Comparison of ENCODE assay signal across 19 cellular contexts in genomic region chrX:110042521-110042920, GRCh38. TPM values are rescaled to one million over a fixed set of nuclear protein-coding genes. Genes with fewer than 3 reads are reported as not detected.
DNase-seq lines count a peak whose midpoint lies in the region; ATAC-seq and TF ChIP-seq lines count a peak whose summit lies in the region.
"Had no signal": no experiment of that assay in that cellular context is flagged by ENCODE, and none has a peak within 500 bp of the region (broad histone marks: within the 10 kb centered on the region; RNA-seq: fewer than 3 reads in every experiment).

No MANE protein-coding gene starts in this region.

- no peak overlapping the region for H3K9ac ChIP-seq in fibroblast of lung (ENCODE audit: insufficient read depth, low read length)
- no peak overlapping the region for H3K9ac ChIP-seq in subcutaneous abdominal adipose tissue (ENCODE audit: low read length in 5 of 5)

- H3K36me3 ChIP-seq in fibroblast of lung (ENCODE audit: control insufficient read depth, insufficient read depth, low read length) (no peaks in the 10 kb centered on the region), subcutaneous abdominal adipose tissue (ENCODE audit: control insufficient read depth in 5 of 5, insufficient read depth in 5 of 5, low read length in 5 of 5) (no peaks in the 10 kb centered on the region)

- H3K27me3 ChIP-seq in fibroblast of lung (ENCODE audit: control insufficient read depth, insufficient read depth, low read length) (no peaks in the 10 kb centered on the region), subcutaneous abdominal adipose tissue (ENCODE audit: control insufficient read depth in 5 of 5, insufficient read depth in 4 of 5, low read length in 5 of 5) (peaks cover 0 to 3% (median 0%) of the 10 kb centered on the region in 5 donors)
- H3K27me3 ChIP-seq: body of pancreas had no signal

- H2AFZ ChIP-seq in fibroblast of lung (ENCODE audit: low read length) = no peak overlapping the region
- H2AFZ ChIP-seq: GM23338 had no signal

- H3K27ac ChIP-seq in fibroblast of lung (ENCODE audit: insufficient read depth, low read length) (no peak overlapping the region), subcutaneous abdominal adipose tissue (ENCODE audit: low read depth, low read length) (peak overlapping the region; percentile 31), coronary artery (no peak overlapping the region)
- H3K27ac ChIP-seq: body of pancreas, C4-2B, RWPE1 had no signal

- ATAC-seq in Right ventricle myocardium superior (ENCODE audit: poor library complexity) = peak; percentile 4
- ATAC-seq in left cardiac atrium = no peak
- ATAC-seq: activated CD4-positive, alpha-beta T cell treated with anti-CD3 and anti-CD28 coated beads for 36 hours; body of pancreas; GM23338 had no signal

- H3K79me2 ChIP-seq in fibroblast of lung (ENCODE audit: control insufficient read depth, insufficient read depth, low read length) = no peaks in the 10 kb centered on the region

- no peaks in the 10 kb centered on the region for H4K20me1 ChIP-seq in fibroblast of lung (ENCODE audit: control insufficient read depth, extremely low read depth, insufficient read depth, low read length)

- H3K9me3 ChIP-seq in fibroblast of lung (ENCODE audit: control insufficient read depth, insufficient read depth, low read depth, low read length) = no peaks in the 10 kb centered on the region
- no peaks in the 10 kb centered on the region for H3K9me3 ChIP-seq in subcutaneous abdominal adipose tissue (ENCODE audit: control insufficient read depth in 5 of 5, low read length in 5 of 5)
- H3K9me3 ChIP-seq: body of pancreas had no signal

- intact Hi-C loops in Right ventricle myocardium superior (cut with DNase I) = no loop called here
- intact Hi-C loops in left cardiac atrium (cut with DNase I) = no loop called here

- TF ChIP-seq CTCF in fibroblast of lung (conservative IDR thresholded peaks at IDR 0.05 in 1 of 2, IDR thresholded peaks at IDR 0.05 in 1 of 2; ENCODE audit: low read depth in 1 of 2, low read length in 2 of 2) (no peak), coronary artery (IDR thresholded peaks at IDR 0.05) (no peak)

- H3K4me3 ChIP-seq in fibroblast of lung (replicated peaks in 1 of 4; ENCODE audit: control extremely low read depth in 1 of 4, insufficient read depth in 1 of 4, low read depth in 3 of 4, low read length in 4 of 4) = no peak overlapping the region
- H3K4me3 ChIP-seq in subcutaneous abdominal adipose tissue (ENCODE audit: low read depth in 1 of 5, low read length in 5 of 5) = no peak overlapping the region
- H3K4me3 ChIP-seq in coronary artery = no peak overlapping the region
- H3K4me3 ChIP-seq: body of pancreas, GM23338 had no signal

- DNase-seq in Right ventricle myocardium superior = no peak
- no peak for DNase-seq in left cardiac atrium
- peak; percentile 50 for DNase-seq in NOMO-1 treated with DMSO at 0.1 percent for 48 hours (lab: John Stamatoyannopoulos, UW; ENCODE audit: unreplicated experiment)
- DNase-seq in fibroblast of lung (ENCODE audit: low read depth in 2 of 2) = peak; percentile 20 to 58
- no peak for DNase-seq in coronary artery (ENCODE audit: low spot score)
- no peak for DNase-seq in COR-L47 (lab: John Stamatoyannopoulos, UW)
- no peak for DNase-seq in stimulated activated CD4-positive, alpha-beta T cell treated with anti-CD3 and anti-CD28 coated beads, Interleukin-2, amount 100 ng/mL, for 24 hours
- DNase-seq: activated CD4-positive, alpha-beta T cell treated with anti-CD3 and anti-CD28 coated beads for 36 hours; activated naive CD8-positive, alpha-beta T cell treated with anti-CD3 and anti-CD28 coated beads for 36 hours; body of pancreas; DMS53; Kasumi-1; NCI-H1436 treated with DMSO at 0.1 percent for 48 hours; NCI-H2171; stimulated activated CD4-positive, alpha-beta T cell treated with anti-CD3 and anti-CD28 coated beads, Interleukin-4, amount 100 ng/mL, for 4 hours had no signal

- no peak overlapping the region for H3K4me2 ChIP-seq in fibroblast of lung (ENCODE audit: extremely low read depth, insufficient read depth, low read length)
- H3K4me2 ChIP-seq: GM23338 had no signal

- H3K4me1 ChIP-seq in fibroblast of lung (ENCODE audit: control insufficient read depth, extremely low read depth, insufficient read depth, low read length) = no peaks in the 10 kb centered on the region
- H3K4me1 ChIP-seq in subcutaneous abdominal adipose tissue (ENCODE audit: control insufficient read depth in 5 of 5, insufficient read depth in 5 of 5, low read length in 5 of 5) = peaks cover 0 to 23% (median 0%) of the 10 kb centered on the region in 5 donors

RNA-seq across cellular contexts. Expression of gene TMEM164, which starts 39.6 kb away (rescaled TPM):
- 47.1 TPM for total RNA-seq in Right ventricle myocardium superior
- total RNA-seq in left cardiac atrium = 10 to 100 TPM; 31.8 to 35.2 TPM
- 7.4 and 10.2 TPM in 2 replicates for total RNA-seq in fibroblast of lung
- 5.7 and 8.3 TPM in 2 replicates for polyA plus RNA-seq in fibroblast of lung
- polyA plus RNA-seq in fibroblast of lung (2012) = 5.3 and 6.7 TPM in 2 replicates
- polyA minus RNA-seq in fibroblast of lung (ENCODE audit: low replicate concordance) = 17.4 and 18.3 TPM in 2 replicates

Comparison
In these comparisons a context has a peak if more than half of its experiments do, and no peak if none do; other contexts are left out.
1. DNase-seq: peak in NOMO-1 treated with DMSO at 0.1 percent for 48 hours (single experiment) and fibroblast of lung (2 of 2); none in Right ventricle myocardium superior (single experiment), left cardiac atrium (single experiment), coronary artery (single experiment), COR-L47 (single experiment) and stimulated activated CD4-positive, alpha-beta T cell treated with anti-CD3 and anti-CD28 coated beads, Interleukin-2, amount 100 ng/mL, for 24 hours (0 of 2).